Comparison of ENCODE assay signal across 1 cellular context in genomic region chr2:47402805-47403691, GRCh38.
A peak's percentile ranks its signal among the peaks of the same experiment; 100 is the strongest.
TF ChIP-seq lines count a peak whose summit lies in the region.

TSS of gene MSH2 (plus strand) at chr2:47403156. CDS start at chr2:47403192, 36 bp downstream.

TF ChIP-seq in HepG2, 621 proteins besides CTCF, POLR2A, EP300 and RAD21 (continued from another document and continues in another):
- peak; percentile 91; the same call in 1 of the 2 replicates for TF ChIP-seq ZHX1 (CRISPR knock-in tag; IDR thresholded peaks at IDR 0.05; ENCODE audit: low read depth)
- TF ChIP-seq E2F1 (CRISPR knock-in tag; IDR thresholded peaks at IDR 0.05) = peak; percentile 99
- TF ChIP-seq ZNF264 (CRISPR knock-in tag; IDR thresholded peaks at IDR 0.05) = peak; percentile 52; the same call in 1 of the 2 replicates
- TF ChIP-seq SOX13 (IDR thresholded peaks at IDR 0.05) = no peak; the same call in 1 of the 2 replicates
- TF ChIP-seq SOX13 (CRISPR knock-in tag; conservative IDR thresholded peaks at IDR 0.05 in 1 of 2, IDR thresholded peaks at IDR 0.05 in 1 of 2) = peak in 1 of 2 experiments; percentile 7; a peak in 2 of 4 replicates
- no peak for TF ChIP-seq USF2 (IDR thresholded peaks at IDR 0.05; ENCODE audit: low read depth, low read length)
- TF ChIP-seq USF2 (CRISPR knock-in tag; IDR thresholded peaks at IDR 0.05; ENCODE audit: borderline replicate concordance) = peak; percentile 55; the same call in 1 of the 2 replicates
- TF ChIP-seq CREBL2 (CRISPR knock-in tag; IDR thresholded peaks at IDR 0.05; ENCODE audit: borderline replicate concordance) = 0 out of 2 replicates have a peak, but pooled peaks have one; percentile 93
- TF ChIP-seq TFDP1 (CRISPR knock-in tag; IDR thresholded peaks at IDR 0.05; ENCODE audit: borderline replicate concordance) = peak; percentile 96
- peak; percentile 91; the same call in 1 of the 2 replicates for TF ChIP-seq ZNF124 (CRISPR knock-in tag; IDR thresholded peaks at IDR 0.05)
- TF ChIP-seq ZNF3 (CRISPR knock-in tag; IDR thresholded peaks at IDR 0.05) = 0 out of 2 replicates have a peak, but pooled peaks have one; percentile 30
- no peak for TF ChIP-seq KLF13 (CRISPR knock-in tag; IDR thresholded peaks at IDR 0.05)
- TF ChIP-seq MYC (CRISPR knock-in tag; IDR thresholded peaks at IDR 0.05; ENCODE audit: borderline replicate concordance) = peak; percentile 82
- no peak for TF ChIP-seq ZNF646 (CRISPR knock-in tag; IDR thresholded peaks at IDR 0.05)
- TF ChIP-seq STAT6 (CRISPR knock-in tag; IDR thresholded peaks at IDR 0.05; ENCODE audit: borderline replicate concordance) = peak; percentile 79
- TF ChIP-seq MED13 (CRISPR knock-in tag; IDR thresholded peaks at IDR 0.05) = peak; percentile 84
- TF ChIP-seq MAZ (IDR thresholded peaks at IDR 0.05; ENCODE audit: borderline replicate concordance, low read depth, low read length) = no peak
- TF ChIP-seq MAZ (CRISPR knock-in tag; IDR thresholded peaks at IDR 0.05; ENCODE audit: low read depth) = peak; percentile 82
- TF ChIP-seq MYPOP (CRISPR knock-in tag; IDR thresholded peaks at IDR 0.05) = peak; percentile 64
- TF ChIP-seq REPIN1 (CRISPR knock-in tag; IDR thresholded peaks at IDR 0.05; ENCODE audit: borderline replicate concordance, low read depth) = peak; percentile 90
- TF ChIP-seq BCL3 (CRISPR knock-in tag; IDR thresholded peaks at IDR 0.05) = peak; percentile 95; the same call in 1 of the 2 replicates
- TF ChIP-seq ARNTL (CRISPR knock-in tag; IDR thresholded peaks at IDR 0.05) = peak; percentile 67
- peak; percentile 98 for TF ChIP-seq ZBTB7B (CRISPR knock-in tag; IDR thresholded peaks at IDR 0.05)
- TF ChIP-seq ATF2 (CRISPR knock-in tag; IDR thresholded peaks at IDR 0.05) = peak; percentile 55; the same call in 1 of the 2 replicates
- TF ChIP-seq ZNF639 (CRISPR knock-in tag; conservative IDR thresholded peaks at IDR 0.05) = peak; percentile 88; the same call in 1 of the 2 replicates
- no peak for TF ChIP-seq BRCA1 (CRISPR knock-in tag; IDR thresholded peaks at IDR 0.05)
- no peak for TF ChIP-seq ZNF24 (IDR thresholded peaks at IDR 0.05)
- TF ChIP-seq ZNF441 (CRISPR knock-in tag; IDR thresholded peaks at IDR 0.05; ENCODE audit: borderline replicate concordance) = peak; percentile 46; the same call in 1 of the 2 replicates
